Comparison of ENCODE assay signal across 8 cellular contexts in genomic region chr15:40382580-40383456, GRCh38. TPM values are rescaled to one million over a fixed set of nuclear protein-coding genes. Genes with fewer than 3 reads are reported as not detected.
A peak's percentile ranks its signal among the peaks of the same experiment; 100 is the strongest.
DNase-seq lines count a peak whose midpoint lies in the region; ATAC-seq and TF ChIP-seq lines count a peak whose summit lies in the region.

Gene KNSTRN, plus strand, starts transcription at chr15:40382721. Its CDS starts 115 bp downstream, at chr15:40382836.

- H3K27ac Mint-ChIP-seq in activated T-helper 2 cell treated with anti-CD3 and anti-CD28 coated beads, Interferon-gamma antibody, Interleukin-2, Interleukin-4, amounts not matched to agents 10 μg/mL and 5 μg/mL and 100 μg/mL, durations not matched to agents 14 hours and 24 hours and 36 hours = peak within 1 kb of the TSS; percentile 91
- H3K27ac Mint-ChIP-seq in nephron = peak within 1 kb of the TSS; percentile 56 to 91 (median 73)

- no peaks in the 10 kb centered on the region for H3K27me3 ChIP-seq in H7 (ENCODE audit: control insufficient read depth, insufficient read depth, low read length)

- DNase-seq in ELF-1 (ENCODE audit: low read depth, low spot score) = peak; percentile 96
- DNase-seq in H7 = peak; percentile 96
- DNase-seq in M059J (ENCODE audit: low read depth) = peak; percentile 90
- DNase-seq in activated T-helper 2 cell treated with anti-CD3 and anti-CD28 coated beads, Interferon-gamma antibody, Interleukin-2, Interleukin-4, amounts not matched to agents 10 μg/mL and 5 μg/mL and 100 μg/mL, durations not matched to agents 14 hours and 24 hours and 36 hours (ENCODE audit: low spot score) = peak; percentile 89
- DNase-seq in fibroblast of the aortic adventitia (ENCODE audit: low read depth) = peak; percentile 94
- peak; percentile 94 for DNase-seq in stimulated activated naive CD8-positive, alpha-beta T cell treated with anti-CD3 and anti-CD28 coated beads, Interleukin-15, Interleukin-2, amounts not matched to agents 100 U/mL and 50 U/mL, for 24 hours

- peak within 1 kb of the TSS; percentile 94 for H3K4me3 Mint-ChIP-seq in activated T-helper 2 cell treated with anti-CD3 and anti-CD28 coated beads, Interferon-gamma antibody, Interleukin-2, Interleukin-4, amounts not matched to agents 10 μg/mL and 5 μg/mL and 100 μg/mL, durations not matched to agents 14 hours and 24 hours and 36 hours (ENCODE audit: low read depth)
- H3K4me3 Mint-ChIP-seq in nephron = peak within 1 kb of the TSS; percentile 97 to 100 (median 99)

- H3K9me3 Mint-ChIP-seq in activated T-helper 2 cell treated with anti-CD3 and anti-CD28 coated beads, Interferon-gamma antibody, Interleukin-2, Interleukin-4, amounts not matched to agents 10 μg/mL and 5 μg/mL and 100 μg/mL, durations not matched to agents 14 hours and 24 hours and 36 hours = no peaks in the 10 kb centered on the region
- H3K9me3 Mint-ChIP-seq in nephron = no peaks in the 10 kb centered on the region

- ATAC-seq in stimulated activated naive CD8-positive, alpha-beta T cell treated with anti-CD3 and anti-CD28 coated beads, Interleukin-15, Interleukin-2, amounts not matched to agents 100 U/mL and 50 U/mL, for 24 hours = peak; percentile 99

- intact Hi-C loops in activated T-helper 2 cell treated with anti-CD3 and anti-CD28 coated beads, Interferon-gamma antibody, Interleukin-2, Interleukin-4, amounts not matched to agents 10 μg/mL and 5 μg/mL and 100 μg/mL, durations not matched to agents 14 hours and 24 hours and 36 hours (cut with micrococcal nuclease) = loop anchor here (1.0 to 5.0 kb wide), 3 partner anchors 15 to 39 kb away; no protein-coding TSS in a partner anchor

- peaks cover 40% of the 10 kb centered on the region for H3K36me3 Mint-ChIP-seq in activated T-helper 2 cell treated with anti-CD3 and anti-CD28 coated beads, Interferon-gamma antibody, Interleukin-2, Interleukin-4, amounts not matched to agents 10 μg/mL and 5 μg/mL and 100 μg/mL, durations not matched to agents 14 hours and 24 hours and 36 hours (ENCODE audit: low read depth)
- peaks cover 29% of the 10 kb centered on the region for H3K36me3 Mint-ChIP-seq in nephron (ENCODE audit: low read depth)

- H3K4me3 ChIP-seq in H7 (ENCODE audit: insufficient read depth, low read depth, low read length) = peak within 1 kb of the TSS; percentile 98
- H3K4me3 ChIP-seq in fibroblast of the aortic adventitia (ENCODE audit: low read depth, low read length) = peak within 1 kb of the TSS; percentile 89

- peaks cover 23% of the 10 kb centered on the region for H3K4me1 Mint-ChIP-seq in activated T-helper 2 cell treated with anti-CD3 and anti-CD28 coated beads, Interferon-gamma antibody, Interleukin-2, Interleukin-4, amounts not matched to agents 10 μg/mL and 5 μg/mL and 100 μg/mL, durations not matched to agents 14 hours and 24 hours and 36 hours (ENCODE audit: low read depth)
- H3K4me1 Mint-ChIP-seq in nephron = peaks cover 32% of the 10 kb centered on the region

- H3K27me3 Mint-ChIP-seq in activated T-helper 2 cell treated with anti-CD3 and anti-CD28 coated beads, Interferon-gamma antibody, Interleukin-2, Interleukin-4, amounts not matched to agents 10 μg/mL and 5 μg/mL and 100 μg/mL, durations not matched to agents 14 hours and 24 hours and 36 hours (ENCODE audit: low read depth) = peaks cover 7% of the 10 kb centered on the region
- H3K27me3 Mint-ChIP-seq in nephron (ENCODE audit: low read depth) = no peaks in the 10 kb centered on the region

- peaks cover 23% of the 10 kb centered on the region for H3K36me3 ChIP-seq in H7 (replicated peaks; ENCODE audit: control insufficient read depth, insufficient read depth, low read length)

- peak; percentile 73 for TF ChIP-seq POLR2A in Raji (IDR thresholded peaks at IDR 0.05; ENCODE audit: insufficient read depth, low read depth, low read length)

- no peak for TF ChIP-seq CTCF in fibroblast of the aortic adventitia (IDR thresholded peaks at IDR 0.05; ENCODE audit: insufficient read depth, low read length)
- TF ChIP-seq CTCF in nephron (IDR thresholded peaks at IDR 0.05; ENCODE audit: unreplicated experiment in 3 of 3) = no peak

RNA-seq across cellular contexts. Expression of gene KNSTRN, which starts in this region (rescaled TPM):
- 72.2 and 104 TPM in 2 replicates for total RNA-seq in H7 (2014; rRNA removed; shearing (Covaris generic))
- total RNA-seq in M059J (2014; rRNA removed; shearing (Covaris generic)) = 76.1 and 91.7 TPM in 2 replicates
- 48.1 and 49.9 TPM in 2 replicates for total RNA-seq in activated T-helper 2 cell treated with anti-CD3 and anti-CD28 coated beads, Interferon-gamma antibody, Interleukin-2, Interleukin-4, amounts not matched to agents 10 μg/mL and 5 μg/mL and 100 μg/mL, durations not matched to agents 14 hours and 24 hours and 36 hours
- 24.5 and 44.1 TPM in 2 replicates for total RNA-seq in fibroblast of the aortic adventitia (ENCODE audit: low replicate concordance)

Comparison
In these comparisons a context has a peak if more than half of its experiments do, and no peak if none do; other contexts are left out.
1. Peak in every context shown above with its lines: DNase-seq, ATAC-seq and H3K4me3 ChIP-seq.